ENCODE assay signal across 33 cellular contexts in genomic region chr21:35458406-35458805, GRCh38.
"Had no signal": no experiment of that assay in that cellular context is flagged by ENCODE, and none has a peak within 500 bp of the region (broad histone marks: within the 10 kb centered on the region; RNA-seq: fewer than 3 reads in every experiment).

No MANE protein-coding gene starts in this region.

- H3K36me3 ChIP-seq: adrenal gland, cardiac muscle cell, esophagus muscularis mucosa had no signal

- H3K4me3 ChIP-seq: adrenal gland, body of pancreas, cardiac muscle cell, coronary artery, dorsolateral prefrontal cortex, esophagus muscularis mucosa had no signal

- DNase-seq: activated CD4-positive, alpha-beta memory T cell treated with anti-CD3 and anti-CD28 coated beads for 36 hours; activated CD4-positive, alpha-beta T cell treated with anti-CD3 and anti-CD28 coated beads for 36 hours; activated CD4-positive, CD25-positive, alpha-beta regulatory T cell; activated CD4-positive, CD25-positive, alpha-beta regulatory T cell treated with anti-CD3 and anti-CD28 coated beads, Interleukin-2, amount 50 U/mL, for 72 hours; activated CD8-positive, alpha-beta memory T cell treated with anti-CD3 and anti-CD28 coated beads, Interleukin-2, amount 10 ng/mL, durations not matched to agents 7 days and 5 days; activated CD8-positive, alpha-beta memory T cell treated with anti-CD3 and anti-CD28 coated beads, Interleukin-2, amount 50 U/mL, for 4 hours; activated CD8-positive, alpha-beta T cell treated with anti-CD3 and anti-CD28 coated beads, Interleukin-2, amount 10 ng/mL, durations not matched to agents 7 days and 5 days; activated effector memory CD4-positive, alpha-beta T cell treated with anti-CD3 and anti-CD28 coated beads, Interleukin-2, amount 50 U/mL, for 16 hours; activated naive CD4-positive, alpha-beta T cell treated with anti-CD3 and anti-CD28 coated beads for 36 hours; activated naive CD8-positive, alpha-beta T cell treated with anti-CD3 and anti-CD28 coated beads for 36 hours; activated naive CD8-positive, alpha-beta T cell treated with anti-CD3 and anti-CD28 coated beads, Interleukin-2, amount 50 U/mL, for 24 hours; activated T-cell treated with anti-CD3 and anti-CD28 coated beads, Interleukin-2, amount 50 U/mL, for 1 hour; activated T-cell treated with anti-CD3 and anti-CD28 coated beads, Interleukin-2, amount 50 U/mL, for 48 hours; adrenal gland; amygdala; aorta; body of pancreas; central memory CD4-positive, alpha-beta T cell; dorsolateral prefrontal cortex; effector memory CD4-positive, alpha-beta T cell; erythroblast; foreskin fibroblast; head of caudate nucleus; T-helper 17 cell had no signal

- H3K27ac Mint-ChIP-seq: activated CD4-positive, alpha-beta memory T cell treated with anti-CD3 and anti-CD28 coated beads for 36 hours; activated CD4-positive, alpha-beta T cell treated with anti-CD3 and anti-CD28 coated beads for 36 hours; activated CD4-positive, alpha-beta T cell treated with anti-CD3 and anti-CD28 coated beads, Interleukin-2, amount 10 ng/mL, durations not matched to agents 24 days and 14 days; activated CD8-positive, alpha-beta memory T cell treated with anti-CD3 and anti-CD28 coated beads, Interleukin-2, amount 10 ng/mL, durations not matched to agents 7 days and 5 days; activated CD8-positive, alpha-beta T cell treated with anti-CD3 and anti-CD28 coated beads, Interleukin-2, amount 10 ng/mL, durations not matched to agents 7 days and 5 days; activated naive CD4-positive, alpha-beta T cell treated with anti-CD3 and anti-CD28 coated beads for 36 hours; activated naive CD4-positive, alpha-beta T cell treated with anti-CD3 and anti-CD28 coated beads, Interleukin-2, amount 50 U/mL, for 24 hours; activated naive CD8-positive, alpha-beta T cell treated with anti-CD3 and anti-CD28 coated beads for 36 hours; activated naive CD8-positive, alpha-beta T cell treated with anti-CD3 and anti-CD28 coated beads, Interleukin-2, amount 50 U/mL, for 24 hours; activated T-helper 1 cell treated with anti-CD3 and anti-CD28 coated beads, Interleukin-12 subunit alpha, Interleukin-12 subunit beta, Interleukin-2, Interleukin-4 antibody, amounts not matched to agents 30 ng/mL and 10 ng/mL and 1 ng/mL, durations not matched to agents 14 hours and 24 hours and 36 hours; activated T-helper 2 cell treated with anti-CD3 and anti-CD28 coated beads, Interferon-gamma antibody, Interleukin-2, Interleukin-4, amounts not matched to agents 10 μg/mL and 5 μg/mL and 100 μg/mL, durations not matched to agents 14 hours and 24 hours and 36 hours; dendritic cell treated with granulocyte-macrophage colony-stimulating factor and Interleukin-4, amounts not matched to agents 40 ng/mL and 50 ng/mL, for 4 days; T-helper 17 cell had no signal

- H3K9me3 Mint-ChIP-seq: activated CD4-positive, alpha-beta memory T cell treated with anti-CD3 and anti-CD28 coated beads for 36 hours; activated naive CD4-positive, alpha-beta T cell treated with anti-CD3 and anti-CD28 coated beads for 36 hours; activated naive CD4-positive, alpha-beta T cell treated with anti-CD3 and anti-CD28 coated beads, Interleukin-2, amount 50 U/mL, for 24 hours; activated naive CD8-positive, alpha-beta T cell treated with anti-CD3 and anti-CD28 coated beads for 36 hours; activated naive CD8-positive, alpha-beta T cell treated with anti-CD3 and anti-CD28 coated beads, Interleukin-2, amount 50 U/mL, for 24 hours; activated T-helper 2 cell treated with anti-CD3 and anti-CD28 coated beads, Interferon-gamma antibody, Interleukin-2, Interleukin-4, amounts not matched to agents 10 μg/mL and 5 μg/mL and 100 μg/mL, durations not matched to agents 14 hours and 24 hours and 36 hours had no signal

- H3K4me1 Mint-ChIP-seq: activated CD4-positive, alpha-beta T cell treated with anti-CD3 and anti-CD28 coated beads for 36 hours; activated naive CD8-positive, alpha-beta T cell treated with anti-CD3 and anti-CD28 coated beads, Interleukin-2, amount 50 U/mL, for 24 hours; T-helper 17 cell had no signal

- H3K36me3 Mint-ChIP-seq: activated CD4-positive, alpha-beta memory T cell treated with anti-CD3 and anti-CD28 coated beads for 36 hours; activated CD8-positive, alpha-beta memory T cell treated with anti-CD3 and anti-CD28 coated beads, Interleukin-2, amount 10 ng/mL, durations not matched to agents 7 days and 5 days; activated naive CD4-positive, alpha-beta T cell treated with anti-CD3 and anti-CD28 coated beads, Interleukin-2, amount 50 U/mL, for 24 hours; activated naive CD8-positive, alpha-beta T cell treated with anti-CD3 and anti-CD28 coated beads for 36 hours had no signal

- FAIRE-seq: frontal cortex had no signal

- H3K27me3 Mint-ChIP-seq: activated CD4-positive, alpha-beta memory T cell treated with anti-CD3 and anti-CD28 coated beads for 36 hours; activated CD4-positive, alpha-beta T cell treated with anti-CD3 and anti-CD28 coated beads for 36 hours; activated CD4-positive, alpha-beta T cell treated with anti-CD3 and anti-CD28 coated beads, Interleukin-2, amount 10 ng/mL, durations not matched to agents 24 days and 14 days; activated naive CD4-positive, alpha-beta T cell treated with anti-CD3 and anti-CD28 coated beads, Interleukin-2, amount 50 U/mL, for 24 hours; activated naive CD8-positive, alpha-beta T cell treated with anti-CD3 and anti-CD28 coated beads for 36 hours; activated naive CD8-positive, alpha-beta T cell treated with anti-CD3 and anti-CD28 coated beads, Interleukin-2, amount 50 U/mL, for 24 hours; dendritic cell treated with granulocyte-macrophage colony-stimulating factor and Interleukin-4, amounts not matched to agents 40 ng/mL and 50 ng/mL, for 4 days had no signal

- H3K27me3 ChIP-seq: adrenal gland, body of pancreas, cardiac muscle cell, esophagus muscularis mucosa had no signal

- H3K4me3 Mint-ChIP-seq: activated CD4-positive, alpha-beta memory T cell treated with anti-CD3 and anti-CD28 coated beads for 36 hours; activated CD4-positive, alpha-beta T cell treated with anti-CD3 and anti-CD28 coated beads for 36 hours; activated CD4-positive, alpha-beta T cell treated with anti-CD3 and anti-CD28 coated beads, Interleukin-2, amount 10 ng/mL, durations not matched to agents 24 days and 14 days; activated CD8-positive, alpha-beta memory T cell treated with anti-CD3 and anti-CD28 coated beads, Interleukin-2, amount 10 ng/mL, durations not matched to agents 7 days and 5 days; activated CD8-positive, alpha-beta T cell treated with anti-CD3 and anti-CD28 coated beads, Interleukin-2, amount 10 ng/mL, durations not matched to agents 7 days and 5 days; activated naive CD4-positive, alpha-beta T cell treated with anti-CD3 and anti-CD28 coated beads for 36 hours; activated naive CD4-positive, alpha-beta T cell treated with anti-CD3 and anti-CD28 coated beads, Interleukin-2, amount 50 U/mL, for 24 hours; activated naive CD8-positive, alpha-beta T cell treated with anti-CD3 and anti-CD28 coated beads for 36 hours; activated naive CD8-positive, alpha-beta T cell treated with anti-CD3 and anti-CD28 coated beads, Interleukin-2, amount 50 U/mL, for 24 hours; activated T-helper 1 cell treated with anti-CD3 and anti-CD28 coated beads, Interleukin-12 subunit alpha, Interleukin-12 subunit beta, Interleukin-2, Interleukin-4 antibody, amounts not matched to agents 30 ng/mL and 10 ng/mL and 1 ng/mL, durations not matched to agents 14 hours and 24 hours and 36 hours; dendritic cell treated with granulocyte-macrophage colony-stimulating factor and Interleukin-4, amounts not matched to agents 40 ng/mL and 50 ng/mL, for 4 days; T-helper 17 cell had no signal
